In the genomic region with DNA sequence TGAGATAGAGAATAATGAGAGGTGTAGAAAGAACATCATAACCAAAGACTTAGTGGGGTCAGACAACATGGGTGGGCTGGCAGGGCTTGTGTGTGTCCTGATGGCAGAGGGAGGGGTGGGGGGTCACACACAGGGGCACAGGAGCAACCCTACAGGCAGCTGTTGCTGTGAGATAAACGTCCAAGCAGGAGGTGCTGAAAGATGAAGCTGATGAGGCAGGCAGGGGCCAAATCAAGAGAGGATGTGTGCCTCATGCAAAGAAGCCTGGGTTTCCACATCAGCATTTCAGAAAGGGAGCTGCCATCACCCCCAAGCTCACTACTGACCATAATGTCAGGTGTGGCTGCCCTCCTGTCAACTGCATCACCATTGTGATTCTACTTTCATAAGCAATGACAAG, we compare ENCODE assay signal across 1 cellular context.
TF ChIP-seq lines count a peak whose summit lies in the region.

No MANE protein-coding gene starts in this region.

TF ChIP-seq in H1, 55 proteins besides CTCF, POLR2A, EP300 and RAD21:
- TF ChIP-seq CHD7 (IDR thresholded peaks at IDR 0.05; ENCODE audit: insufficient replicate concordance, low read length) (no peak), HDAC2 (IDR thresholded peaks at IDR 0.05; ENCODE audit: borderline replicate concordance in 1 of 2, low read depth in 2 of 2, low read length in 2 of 2) (no peak), POU5F1 (IDR thresholded peaks at IDR 0.05; ENCODE audit: low read depth, low read length) (no peak), BACH1 (IDR thresholded peaks at IDR 0.05; ENCODE audit: low read length) (no peak), RNF2 (IDR thresholded peaks at IDR 0.05; ENCODE audit: borderline replicate concordance, low read depth, low read length, missing control alignments, poor library complexity, severe bottlenecking) (no peak)
- TF ChIP-seq, protein P1, sequence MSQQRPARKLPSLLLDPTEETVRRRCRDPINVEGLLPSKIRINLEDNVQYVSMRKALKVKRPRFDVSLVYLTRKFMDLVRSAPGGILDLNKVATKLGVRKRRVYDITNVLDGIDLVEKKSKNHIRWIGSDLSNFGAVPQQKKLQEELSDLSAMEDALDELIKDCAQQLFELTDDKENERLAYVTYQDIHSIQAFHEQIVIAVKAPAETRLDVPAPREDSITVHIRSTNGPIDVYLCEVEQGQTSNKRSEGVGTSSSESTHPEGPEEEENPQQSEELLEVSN (IDR thresholded peaks at IDR 0.05) = no peak
